In genomic region chr17:10792156-10792555, GRCh38 we compare ENCODE assay signal across 16 cellular contexts. TPM values are rescaled to one million over a fixed set of nuclear protein-coding genes. Genes with fewer than 3 reads are reported as not detected.
A peak's percentile ranks its signal among the peaks of the same experiment; 100 is the strongest.
DNase-seq lines count a peak whose midpoint lies in the region; ATAC-seq and TF ChIP-seq lines count a peak whose summit lies in the region.
"Had no signal": no experiment of that assay in that cellular context is flagged by ENCODE, and none has a peak within 500 bp of the region (broad histone marks: within the 10 kb centered on the region; RNA-seq: fewer than 3 reads in every experiment).

No MANE protein-coding gene starts in this region.

- H3K18ac ChIP-seq in H9 (ENCODE audit: insufficient read length, low read depth, low read length) (peak overlapping the region; percentile 3), trophoblast cell (ENCODE audit: low read length) (no peak overlapping the region)

- no peak overlapping the region for H3K4me2 ChIP-seq in H9 (ENCODE audit: insufficient read depth, insufficient read length, low read length)
- H3K4me2 ChIP-seq in trophoblast cell (ENCODE audit: low read length), result no peak overlapping the region

- H3T11ph ChIP-seq in H9 (ENCODE audit: low read length), result no peak overlapping the region

- H3K56ac ChIP-seq in H9 (ENCODE audit: insufficient read length, low read depth, low read length), result no peak overlapping the region

- H3K27ac Mint-ChIP-seq in CD14-positive monocyte (peak overlapping the region in 1 of 7 donors; percentile 15), H9 (no peak overlapping the region)
- H3K27ac Mint-ChIP-seq: activated T-helper 1 cell treated with anti-CD3 and anti-CD28 coated beads, Interleukin-12 subunit alpha, Interleukin-12 subunit beta, Interleukin-2, Interleukin-4 antibody, amounts not matched to agents 30 ng/mL and 10 ng/mL and 1 ng/mL, durations not matched to agents 14 hours and 24 hours and 36 hours; CD4-positive, alpha-beta memory T cell; mesothelial cell of epicardium had no signal

- H2AFZ ChIP-seq in H9 (ENCODE audit: low read length), result no peak overlapping the region
- no peak overlapping the region for H2AFZ ChIP-seq in trophoblast cell (ENCODE audit: insufficient read depth, low read length, poor library complexity)

- H3K14ac ChIP-seq in H9 (ENCODE audit: insufficient read depth, low read length) (0 out of 2 replicates have a peak overlapping the region, but pooled peaks have one; percentile 22), trophoblast cell (ENCODE audit: low read length) (no peak overlapping the region)

- intact Hi-C loops in CD14-positive monocyte (cut with micrococcal nuclease), result no loop called here

- H3K79me2 ChIP-seq in H9 (ENCODE audit: insufficient read depth, low read length) (no peaks in the 10 kb centered on the region), trophoblast cell (ENCODE audit: control insufficient read depth, insufficient read depth, low read length, poor library complexity) (no peaks in the 10 kb centered on the region)

- H3K27me3 Mint-ChIP-seq in CD14-positive monocyte (ENCODE audit: low read depth in 3 of 3) (peaks cover 0 to 5% (median 0%) of the 10 kb centered on the region in 3 donors), H9 (ENCODE audit: low read depth) (no peaks in the 10 kb centered on the region)

- peaks cover 21 to 32% of the 10 kb centered on the region in 2 donors for H3K36me3 ChIP-seq in duodenal mucosa (ENCODE audit: control insufficient read depth in 1 of 2, insufficient read depth in 2 of 2, low read length in 2 of 2)
- H3K36me3 ChIP-seq in trophoblast cell (ENCODE audit: control insufficient read depth in 1 of 2, insufficient read depth in 2 of 2, low read length in 2 of 2), result no peaks in the 10 kb centered on the region

- TF ChIP-seq CTCF in CD14-positive monocyte (IDR thresholded peaks at IDR 0.05), result no peak
- no peak for TF ChIP-seq CTCF in H9 (conservative IDR thresholded peaks at IDR 0.05)

- H4K20me1 ChIP-seq in H9 (ENCODE audit: control insufficient read depth, insufficient read depth, insufficient read length), result no peaks in the 10 kb centered on the region

- DNase-seq in CD14-positive monocyte (ENCODE audit: low spot score), result peak; percentile 68
- no peak for DNase-seq in H9
- DNase-seq in trophoblast cell, result peak; percentile 61 to 88
- DNase-seq in NCI-H2081 (lab: John Stamatoyannopoulos, UW), result no peak
- DNase-seq: CD4-positive, alpha-beta memory T cell; NCI-H1436; NCI-H510A treated with DMSO at 0.1 percent for 48 hours; PC-3 had no signal

- no peak overlapping the region for H4K8ac ChIP-seq in H9 (replicated peaks; ENCODE audit: insufficient read length, low read depth, low read length)
- no peak overlapping the region for H4K8ac ChIP-seq in trophoblast cell (ENCODE audit: low read depth, low read length)

- ATAC-seq in GM18502 (IDR thresholded peaks at IDR 0.05; ENCODE audit: poor library complexity, unreplicated experiment) (no peak), GM19463 (IDR thresholded peaks at IDR 0.05; ENCODE audit: unreplicated experiment) (no peak)
- ATAC-seq: HepG2, PC-3 had no signal

- H4K5ac ChIP-seq in H9 (ENCODE audit: insufficient read length, low read depth, low read length), result no peak overlapping the region

- peaks cover 2% of the 10 kb centered on the region; the same call in 1 of the 2 replicates for H3K4me1 ChIP-seq in H9 (ENCODE audit: insufficient read depth, low read length)
- peaks cover 41 to 59% of the 10 kb centered on the region in 2 donors for H3K4me1 ChIP-seq in duodenal mucosa (ENCODE audit: control insufficient read depth in 1 of 2, insufficient read depth in 2 of 2, low read length in 2 of 2)
- peaks cover 3 to 4% of the 10 kb centered on the region in 2 experiments for H3K4me1 ChIP-seq in trophoblast cell (ENCODE audit: control insufficient read depth in 1 of 2, insufficient read depth in 2 of 2, low read length in 2 of 2)

- no peak overlapping the region for H2BK120ac ChIP-seq in H9 (ENCODE audit: low read depth, low read length, poor library complexity, severe bottlenecking)
- H2BK120ac ChIP-seq in trophoblast cell (ENCODE audit: insufficient read depth, low read length, poor library complexity), result no peak overlapping the region

- H3K27ac ChIP-seq in H9 (ENCODE audit: insufficient read length, low read depth, low read length), result no peak overlapping the region
- H3K27ac ChIP-seq in duodenal mucosa (ENCODE audit: low read depth, low read length), result no peak overlapping the region
- no peak overlapping the region for H3K27ac ChIP-seq in trophoblast cell (ENCODE audit: low read depth, low read length)

- no peak overlapping the region for H4K12ac ChIP-seq in trophoblast cell (ENCODE audit: low read depth, low read length)

- H3K4ac ChIP-seq in H9 (ENCODE audit: low read depth, low read length), result no peak overlapping the region
- no peak overlapping the region for H3K4ac ChIP-seq in trophoblast cell (ENCODE audit: low read depth, low read length)

- no peaks in the 10 kb centered on the region for H3K27me3 ChIP-seq in H9 (ENCODE audit: insufficient read depth, low read length)
- H3K27me3 ChIP-seq in duodenal mucosa (ENCODE audit: control insufficient read depth in 1 of 2, insufficient read depth in 2 of 2, low read length in 2 of 2), result no peaks in the 10 kb centered on the region
- H3K27me3 ChIP-seq in trophoblast cell (ENCODE audit: insufficient read depth, low read length), result no peaks in the 10 kb centered on the region

- H3K9me3 ChIP-seq in H9 (ENCODE audit: control insufficient read depth, low read depth, low read length) (no peaks in the 10 kb centered on the region), duodenal mucosa (ENCODE audit: control insufficient read depth in 1 of 2, low read length in 2 of 2) (no peaks in the 10 kb centered on the region), trophoblast cell (ENCODE audit: insufficient read depth, low read depth, low read length) (no peaks in the 10 kb centered on the region)

- H3K4me3 Mint-ChIP-seq in CD14-positive monocyte (no peak overlapping the region), H9 (no peak overlapping the region)
- H3K4me3 Mint-ChIP-seq: activated T-helper 1 cell treated with anti-CD3 and anti-CD28 coated beads, Interleukin-12 subunit alpha, Interleukin-12 subunit beta, Interleukin-2, Interleukin-4 antibody, amounts not matched to agents 30 ng/mL and 10 ng/mL and 1 ng/mL, durations not matched to agents 14 hours and 24 hours and 36 hours; CD4-positive, alpha-beta memory T cell; mesothelial cell of epicardium had no signal

- no peaks in the 10 kb centered on the region for H3K23me2 ChIP-seq in H9 (ENCODE audit: insufficient read length, low read depth, low read length, poor library complexity, severe bottlenecking)

- H2BK15ac ChIP-seq in H9 (ENCODE audit: low read depth, low read length), result no peak overlapping the region

- no CpG with 5 or more reads among the region's 8 CpGs for WGBS in H9 (ENCODE audit: extremely low coverage, insufficient read length, low lambda C conversion rate)
- no CpG with 5 or more reads among the region's 8 CpGs for WGBS in trophoblast cell (ENCODE audit: extremely low coverage, insufficient coverage, insufficient read length)

- H3K9me3 Mint-ChIP-seq in CD14-positive monocyte (peaks cover 0 to 2% (median 0%) of the 10 kb centered on the region in 7 donors), H9 (no peaks in the 10 kb centered on the region)
- H3K9me3 Mint-ChIP-seq: activated T-helper 1 cell treated with anti-CD3 and anti-CD28 coated beads, Interleukin-12 subunit alpha, Interleukin-12 subunit beta, Interleukin-2, Interleukin-4 antibody, amounts not matched to agents 30 ng/mL and 10 ng/mL and 1 ng/mL, durations not matched to agents 14 hours and 24 hours and 36 hours; CD4-positive, alpha-beta memory T cell; mesothelial cell of epicardium had no signal

- no peaks in the 10 kb centered on the region for H3K79me1 ChIP-seq in H9 (ENCODE audit: insufficient read depth, low read depth, low read length, poor library complexity, severe bottlenecking)
- H3K79me1 ChIP-seq in trophoblast cell (ENCODE audit: low read length), result peaks cover 2% of the 10 kb centered on the region

- H4K91ac ChIP-seq in H9 (ENCODE audit: insufficient read length, low read depth, low read length) (no peak overlapping the region), trophoblast cell (ENCODE audit: low read depth, low read length) (peak overlapping the region; percentile 0)

- H2AK5ac ChIP-seq in H9 (ENCODE audit: insufficient read length, low read length) (no peak overlapping the region), trophoblast cell (ENCODE audit: low read length) (no peak overlapping the region)

- H2BK5ac ChIP-seq in H9 (ENCODE audit: insufficient read length, low read length) (no peak overlapping the region), trophoblast cell (ENCODE audit: low read depth, low read length, poor library complexity) (no peak overlapping the region)

- no peaks in the 10 kb centered on the region for H3K36me3 Mint-ChIP-seq in CD14-positive monocyte
- no peaks in the 10 kb centered on the region for H3K36me3 Mint-ChIP-seq in H9 (ENCODE audit: insufficient read depth in 1 of 3, low read depth in 3 of 3)
- H3K36me3 Mint-ChIP-seq: CD4-positive, alpha-beta memory T cell; mesothelial cell of epicardium had no signal

- H2BK12ac ChIP-seq in H9 (ENCODE audit: insufficient read length, low read depth, low read length) (no peak overlapping the region), trophoblast cell (ENCODE audit: low read length) (no peak overlapping the region)

- H3K23ac ChIP-seq in H9 (ENCODE audit: insufficient read length, low read depth, low read length), result no peak overlapping the region
- H3K23ac ChIP-seq in trophoblast cell (ENCODE audit: low read length), result no peak overlapping the region

- H3K9ac ChIP-seq in H9 (ENCODE audit: extremely low read depth, insufficient read length, low read length), result no peak overlapping the region
- peak overlapping the region; percentile 13 to 20 for H3K9ac ChIP-seq in duodenal mucosa (ENCODE audit: low read depth in 1 of 2, low read length in 2 of 2)
- H3K9ac ChIP-seq in trophoblast cell (ENCODE audit: low read length), result no peak overlapping the region

- no peak overlapping the region for H2BK20ac ChIP-seq in H9 (ENCODE audit: low read depth, low read length, poor library complexity, severe bottlenecking)

- no peak overlapping the region for H3K4me3 ChIP-seq in duodenal mucosa (ENCODE audit: low read depth in 1 of 2, low read length in 2 of 2)
- H3K4me3 ChIP-seq in trophoblast cell (ENCODE audit: low read depth, low read length), result no peak overlapping the region

- H3K4me1 Mint-ChIP-seq in CD14-positive monocyte (peaks cover 26% of the 10 kb centered on the region), H9 (peaks cover 31 to 36% of the 10 kb centered on the region in 2 experiments)
- H3K4me1 Mint-ChIP-seq: CD4-positive, alpha-beta memory T cell had no signal

RNA-seq across cellular contexts. Expression of gene TMEM238L, which starts 11.7 kb away (rescaled TPM):
- polyA plus RNA-seq in CD14-positive monocyte, result not detected
- not detected in 2 replicates for total RNA-seq in H9 (2021)
- not detected in 2 replicates for polyA plus RNA-seq in trophoblast cell (2013)
- total RNA-seq: activated T-helper 1 cell treated with anti-CD3 and anti-CD28 coated beads, Interleukin-12 subunit alpha, Interleukin-12 subunit beta, Interleukin-2, Interleukin-4 antibody, amounts not matched to agents 30 ng/mL and 10 ng/mL and 1 ng/mL, durations not matched to agents 14 hours and 24 hours and 36 hours; astrocyte; CD4-positive, alpha-beta memory T cell; G401; HepG2; mesothelial cell of epicardium; PC-3 had no signal
- polyA plus RNA-seq: CD4-positive, alpha-beta memory T cell; HepG2 had no signal

RNA-seq across cellular contexts. Expression of gene PIRT, which starts 45.7 kb away (rescaled TPM):
- not detected for polyA plus RNA-seq in CD14-positive monocyte
- not detected in 2 replicates for total RNA-seq in H9 (2021)
- not detected in 2 replicates for polyA plus RNA-seq in trophoblast cell (2013)
- total RNA-seq: activated T-helper 1 cell treated with anti-CD3 and anti-CD28 coated beads, Interleukin-12 subunit alpha, Interleukin-12 subunit beta, Interleukin-2, Interleukin-4 antibody, amounts not matched to agents 30 ng/mL and 10 ng/mL and 1 ng/mL, durations not matched to agents 14 hours and 24 hours and 36 hours; astrocyte; CD4-positive, alpha-beta memory T cell; G401; HepG2; mesothelial cell of epicardium; PC-3 had no signal
- polyA plus RNA-seq: CD4-positive, alpha-beta memory T cell; HepG2 had no signal

Comparison
In these comparisons a context has a peak if more than half of its experiments do, and no peak if none do; other contexts are left out.
1. DNase-seq: peak in CD14-positive monocyte (single experiment) and trophoblast cell (2 of 2); none in H9 (single experiment) and NCI-H2081 (0 of 2).
2. H3K9ac ChIP-seq: peak in duodenal mucosa (2 of 2); none in H9 (single experiment) and trophoblast cell (single experiment).